8 cellular contexts compared by ENCODE assay signal in genomic region chr16:67248401-67249177, GRCh38. TPM values are rescaled to one million over a fixed set of nuclear protein-coding genes. Genes with fewer than 3 reads are reported as not detected.
DNase-seq lines count a peak whose midpoint lies in the region; ATAC-seq and TF ChIP-seq lines count a peak whose summit lies in the region.

TSS of gene SLC9A5 (plus strand) at chr16:67248979. CDS start at chr16:67249015, 36 bp downstream.

- peak within 1 kb of the TSS; percentile 82 for H3K9ac ChIP-seq in NT2/D1 (ENCODE audit: insufficient read length, low read depth)

- H3K4me3 ChIP-seq in NT2/D1 (ENCODE audit: insufficient read length, low read depth) (peak within 1 kb of the TSS; percentile 68), lower lobe of right lung (peak within 1 kb of the TSS; percentile 99), urinary bladder (ENCODE audit: low read depth, low read length) (peak within 1 kb of the TSS; percentile 48)

- H3K36me3 ChIP-seq in NT2/D1 (ENCODE audit: insufficient read depth, insufficient read length, low read length) (peaks cover 3% of the 10 kb centered on the region), lower lobe of right lung (no peaks in the 10 kb centered on the region), urinary bladder (ENCODE audit: insufficient read depth) (no peaks in the 10 kb centered on the region)

- H3K27me3 ChIP-seq in NT2/D1 (ENCODE audit: insufficient read depth, insufficient read length) = peaks cover 36% of the 10 kb centered on the region
- peaks cover 11% of the 10 kb centered on the region for H3K27me3 ChIP-seq in lower lobe of right lung (ENCODE audit: low read depth)

- peak within 1 kb of the TSS; percentile 86 for H3K27ac Mint-ChIP-seq in central memory CD8-positive, alpha-beta T cell (ENCODE audit: low read depth)

- H3K4me1 ChIP-seq in NT2/D1 (ENCODE audit: insufficient read depth, insufficient read length) = peaks cover 34% of the 10 kb centered on the region
- peaks cover 46% of the 10 kb centered on the region for H3K4me1 ChIP-seq in lower lobe of right lung
- H3K4me1 ChIP-seq in urinary bladder (ENCODE audit: insufficient read depth) = no peaks in the 10 kb centered on the region

- H3K4me3 Mint-ChIP-seq in central memory CD8-positive, alpha-beta T cell = peak within 1 kb of the TSS; percentile 91

- intact Hi-C loops in lower lobe of right lung (cut with DNase I) = no loop called here

- no peak for TF ChIP-seq CTCF in lower lobe of right lung (IDR thresholded peaks at IDR 0.05)

- peak; percentile 27 for DNase-seq in NCI-H748 (lab: John Stamatoyannopoulos, UW; ENCODE audit: unreplicated experiment)
- no peak for DNase-seq in NCI-H748 treated with DMSO at 0.1 percent for 48 hours (lab: John Stamatoyannopoulos, UW)
- no peak for DNase-seq in NT2/D1 (ENCODE audit: low read depth, low spot score)
- no peak for DNase-seq in central memory CD8-positive, alpha-beta T cell (ENCODE audit: low spot score in 2 of 2)
- DNase-seq in lower lobe of right lung = peak; percentile 54

- H3K4me1 Mint-ChIP-seq in central memory CD8-positive, alpha-beta T cell = peaks cover 41% of the 10 kb centered on the region

- H3K36me3 Mint-ChIP-seq in central memory CD8-positive, alpha-beta T cell (ENCODE audit: insufficient read depth) = peaks cover 4% of the 10 kb centered on the region

- WGBS in urinary bladder = under 1% methylated on average over 75 of the region's 75 CpGs

- peaks cover 11% of the 10 kb centered on the region for H3K27me3 Mint-ChIP-seq in central memory CD8-positive, alpha-beta T cell

- ATAC-seq in central memory CD8-positive, alpha-beta T cell (replicated peaks; ENCODE audit: extremely low read depth, poor library complexity, severe bottlenecking) = no peak
- ATAC-seq in lower lobe of right lung (no peak), HG03521 (IDR thresholded peaks at IDR 0.05; ENCODE audit: unreplicated experiment) (no peak), GM18498 (IDR thresholded peaks at IDR 0.05; ENCODE audit: unreplicated experiment) (no peak)

- no peaks in the 10 kb centered on the region for H3K9me3 ChIP-seq in NT2/D1 (ENCODE audit: insufficient read depth, low read length)
- no peaks in the 10 kb centered on the region for H3K9me3 ChIP-seq in lower lobe of right lung

- H3K9me3 Mint-ChIP-seq in central memory CD8-positive, alpha-beta T cell = no peaks in the 10 kb centered on the region

- H3K27ac ChIP-seq in lower lobe of right lung (peak within 1 kb of the TSS; percentile 93), urinary bladder (ENCODE audit: low read depth) (no peak within 1 kb of the TSS)

RNA-seq across cellular contexts. Expression of gene SLC9A5, which starts in this region (rescaled TPM):
- total RNA-seq in lower lobe of right lung = 2.8 TPM
- total RNA-seq in urinary bladder = 0.32 TPM
- polyA plus RNA-seq in urinary bladder = 0.29 TPM

Comparison
In these comparisons a context has a peak if more than half of its experiments do, and no peak if none do; other contexts are left out.
1. DNase-seq: peak in NCI-H748 (single experiment) and lower lobe of right lung (single experiment); none in NCI-H748 treated with DMSO at 0.1 percent for 48 hours (single experiment), NT2/D1 (single experiment) and central memory CD8-positive, alpha-beta T cell (0 of 2).
2. H3K4me3 ChIP-seq: peak in every context shown above with its lines; median percentile 99 in lower lobe of right lung; 68 in NT2/D1; 48 in urinary bladder.